Comparison of ENCODE assay signal across 31 cellular contexts in genomic region chr5:169591636-169592035, GRCh38. TPM values are rescaled to one million over a fixed set of nuclear protein-coding genes. Genes with fewer than 3 reads are reported as not detected.
DNase-seq lines count a peak whose midpoint lies in the region; ATAC-seq and TF ChIP-seq lines count a peak whose summit lies in the region.
"Had no signal": no experiment of that assay in that cellular context is flagged by ENCODE, and none has a peak within 500 bp of the region (broad histone marks: within the 10 kb centered on the region; RNA-seq: fewer than 3 reads in every experiment).

No MANE protein-coding gene starts in this region.

- intact Hi-C loops in MCF 10A (cut with micrococcal nuclease) (no loop called here), breast epithelium (cut with DNase I; ENCODE audit: low total_unique reads) (loop anchor here (2.0 kb wide), 1 partner anchor 39 kb away; no protein-coding TSS in a partner anchor), Right ventricle myocardium inferior (cut with DNase I) (no loop called here), gastrocnemius medialis (cut with DNase I; ENCODE audit: low total_unique reads) (no loop called here), uterus (cut with DNase I; ENCODE audit: low total_unique reads) (no loop called here)

- no peaks in the 10 kb centered on the region for H3K27me3 Mint-ChIP-seq in MCF 10A (ENCODE audit: insufficient read depth, unreplicated experiment)
- H3K27me3 Mint-ChIP-seq: activated B cell treated with CpG ODN at 0.5 μM for 24 hours; activated naive CD8-positive, alpha-beta T cell treated with anti-CD3 and anti-CD28 coated beads for 36 hours; brain; effector memory CD8-positive, alpha-beta T cell; stimulated activated naive CD8-positive, alpha-beta T cell treated with anti-CD3 and anti-CD28 coated beads, Interleukin-15, Interleukin-2, amounts not matched to agents 100 ng/mL and 50 ng/mL, for 24 hours had no signal

- H2BK5ac ChIP-seq in neuronal stem cell (ENCODE audit: low read length) = no peak overlapping the region

- no peak for ATAC-seq in Right ventricle myocardium inferior
- ATAC-seq in gastrocnemius medialis = no peak
- ATAC-seq: effector memory CD8-positive, alpha-beta T cell; GM12878; HCT116; heart left ventricle had no signal

- no peak overlapping the region for H3K18ac ChIP-seq in neuronal stem cell (ENCODE audit: low read length)

- H3K36me3 ChIP-seq in breast epithelium (peaks cover 4% of the 10 kb centered on the region), fibroblast of lung (ENCODE audit: control insufficient read depth, insufficient read depth, low read length) (peaks cover 8% of the 10 kb centered on the region), neuronal stem cell (replicated peaks in 1 of 2; ENCODE audit: control insufficient read depth in 2 of 2, insufficient read depth in 2 of 2, low read length in 2 of 2) (peaks cover 27 to 98% of the 10 kb centered on the region in 2 donors), gastrocnemius medialis (peaks cover 2 to 53% of the 10 kb centered on the region in 2 donors), uterus (no peaks in the 10 kb centered on the region)

- no peak overlapping the region for H2BK120ac ChIP-seq in neuronal stem cell (ENCODE audit: low read depth, low read length)

- H3K27ac ChIP-seq in breast epithelium (no peak overlapping the region), fibroblast of lung (ENCODE audit: insufficient read depth, low read length) (no peak overlapping the region), neuronal stem cell (replicated peaks; ENCODE audit: low read length) (no peak overlapping the region), gastrocnemius medialis (no peak overlapping the region), uterus (no peak overlapping the region)
- H3K27ac ChIP-seq: colonic mucosa, heart left ventricle, thyroid gland had no signal

- H2AFZ ChIP-seq in fibroblast of lung (ENCODE audit: low read length) (no peak overlapping the region), neuronal stem cell (ENCODE audit: low read length) (no peak overlapping the region)

- DNase-seq in MCF 10A (ENCODE audit: unreplicated experiment) (no peak), breast epithelium (ENCODE audit: low spot score in 2 of 2) (no peak), amniotic epithelial cell (ENCODE audit: low read depth) (peak; percentile 81), fibroblast of lung (ENCODE audit: low read depth in 2 of 2) (peak; percentile 25 to 95), Right ventricle myocardium inferior (ENCODE audit: missing footprints) (no peak), neuronal stem cell (ENCODE audit: low spot score) (no peak), gastrocnemius medialis (no peak), uterus (no peak)
- DNase-seq: activated B cell treated with CpG ODN at 0.5 μM for 24 hours; activated CD4-positive, alpha-beta T cell treated with anti-CD3 and anti-CD28 coated beads, Interleukin-2, amount 50 U/mL, for 4 hours; activated CD8-positive, alpha-beta memory T cell treated with anti-CD3 and anti-CD28 coated beads, Interleukin-2, amount 50 U/mL, for 4 hours; activated naive CD8-positive, alpha-beta T cell treated with anti-CD3 and anti-CD28 coated beads for 36 hours; C1 segment of cervical spinal cord; Caco-2; colonic mucosa; DMS79 treated with DMSO at 0.1 percent for 48 hours; effector memory CD8-positive, alpha-beta T cell; heart left ventricle; NCI-H1105; NCI-H2029; NCI-H345; NCI-H748 treated with DMSO at 0.1 percent for 48 hours; SW 1271; T1000; thyroid gland had no signal

- POLR2A ChIA-PET in MCF 10A (lab: Yijun Ruan, JAX) = interaction anchor here (0.6 to 1.6 kb wide), 3 partner anchors 8 to 240 kb away, joined by 3 to 4 read pairs (median 3); partner anchors contain the start of gene SPDL1

- H2AK5ac ChIP-seq in neuronal stem cell (ENCODE audit: low read depth, low read length) = no peak overlapping the region

- no peak overlapping the region for H2BK12ac ChIP-seq in neuronal stem cell (ENCODE audit: low read length)

- H2BK15ac ChIP-seq in neuronal stem cell (ENCODE audit: low read length) = no peak overlapping the region

- no peaks in the 10 kb centered on the region for H4K20me1 ChIP-seq in fibroblast of lung (ENCODE audit: control insufficient read depth, extremely low read depth, insufficient read depth, low read length)

- BruUV-seq in MCF 10A (replicated peaks; lab: Mats Ljungman, UMichigan) = no TSS peak

- H3K4me3 ChIP-seq in breast epithelium (no peak overlapping the region), fibroblast of lung (replicated peaks in 1 of 4; ENCODE audit: control extremely low read depth in 1 of 4, insufficient read depth in 1 of 4, low read depth in 3 of 4, low read length in 4 of 4) (no peak overlapping the region), neuronal stem cell (ENCODE audit: low read length in 2 of 2) (no peak overlapping the region), gastrocnemius medialis (no peak overlapping the region), uterus (no peak overlapping the region)
- H3K4me3 ChIP-seq: colonic mucosa, GM12878, heart left ventricle, lung, thyroid gland had no signal

- no peaks in the 10 kb centered on the region for H3K9me3 Mint-ChIP-seq in MCF 10A (ENCODE audit: unreplicated experiment)
- H3K9me3 Mint-ChIP-seq: activated B cell treated with CpG ODN at 0.5 μM for 24 hours; activated naive CD8-positive, alpha-beta T cell treated with anti-CD3 and anti-CD28 coated beads for 36 hours; brain; effector memory CD8-positive, alpha-beta T cell; neural crest cell; stimulated activated naive CD8-positive, alpha-beta T cell treated with anti-CD3 and anti-CD28 coated beads, Interleukin-15, Interleukin-2, amounts not matched to agents 100 ng/mL and 50 ng/mL, for 24 hours had no signal

- no peak overlapping the region for H3K23ac ChIP-seq in neuronal stem cell (ENCODE audit: low read depth, low read length, poor library complexity)

- H3K79me2 ChIP-seq in fibroblast of lung (ENCODE audit: control insufficient read depth, insufficient read depth, low read length) = peaks cover 20% of the 10 kb centered on the region

- no peaks in the 10 kb centered on the region for H3K79me1 ChIP-seq in neuronal stem cell (ENCODE audit: low read depth, low read length)

- H3K4me2 ChIP-seq in fibroblast of lung (ENCODE audit: extremely low read depth, insufficient read depth, low read length) = no peak overlapping the region
- H3K4me2 ChIP-seq in neuronal stem cell (ENCODE audit: insufficient read depth, low read length, poor library complexity, severe bottlenecking) = no peak overlapping the region

- H3K27ac Mint-ChIP-seq in MCF 10A (ENCODE audit: low read depth, unreplicated experiment) = peak overlapping the region; percentile 17
- H3K27ac Mint-ChIP-seq: activated B cell treated with CpG ODN at 0.5 μM for 24 hours; activated naive CD8-positive, alpha-beta T cell treated with anti-CD3 and anti-CD28 coated beads for 36 hours; brain; effector memory CD8-positive, alpha-beta T cell; stimulated activated naive CD8-positive, alpha-beta T cell treated with anti-CD3 and anti-CD28 coated beads, Interleukin-15, Interleukin-2, amounts not matched to agents 100 ng/mL and 50 ng/mL, for 24 hours had no signal

- WGBS in neuronal stem cell (ENCODE audit: extremely low coverage in 2 of 2, insufficient read length in 2 of 2, insufficient replicate concordance in 1 of 2), 2 donors = no CpG with 5 or more reads among the region's 1 CpG

- TF ChIP-seq POLR2A in breast epithelium (IDR thresholded peaks at IDR 0.05) (no peak), gastrocnemius medialis (IDR thresholded peaks at IDR 0.05) (no peak), uterus (IDR thresholded peaks at IDR 0.05) (no peak)

- H3K9me3 ChIP-seq in breast epithelium (no peaks in the 10 kb centered on the region), fibroblast of lung (ENCODE audit: control insufficient read depth, insufficient read depth, low read depth, low read length) (no peaks in the 10 kb centered on the region), neuronal stem cell (replicated peaks in 1 of 2; ENCODE audit: control insufficient read depth in 2 of 2, insufficient read depth in 1 of 2, low read depth in 1 of 2, low read length in 2 of 2) (no peaks in the 10 kb centered on the region), gastrocnemius medialis (no peaks in the 10 kb centered on the region), uterus (no peaks in the 10 kb centered on the region)
- H3K9me3 ChIP-seq: Caco-2, colonic mucosa, heart left ventricle, thyroid gland had no signal

- H3K27me3 ChIP-seq in breast epithelium (no peaks in the 10 kb centered on the region), fibroblast of lung (ENCODE audit: control insufficient read depth, insufficient read depth, low read length) (no peaks in the 10 kb centered on the region), neuronal stem cell (ENCODE audit: control insufficient read depth in 3 of 3, insufficient read depth in 3 of 3, low read depth in 1 of 3, low read length in 3 of 3) (no peaks in the 10 kb centered on the region), gastrocnemius medialis (no peaks in the 10 kb centered on the region), uterus (no peaks in the 10 kb centered on the region)
- H3K27me3 ChIP-seq: colonic mucosa, heart left ventricle, thyroid gland had no signal

- in situ Hi-C loops in gastrocnemius medialis (cut with MboI; ENCODE audit: low sequenced_read_pairs in 4 of 4) = loop anchor here in 2 of 4 donors (25.0 kb wide), 1 partner anchor 604 kb away; no protein-coding TSS in a partner anchor

- no peak overlapping the region for H4K8ac ChIP-seq in neuronal stem cell (ENCODE audit: low read depth, low read length)

- peaks cover 74% of the 10 kb centered on the region for H3K36me3 Mint-ChIP-seq in MCF 10A (ENCODE audit: insufficient read depth, unreplicated experiment)

- H3K14ac ChIP-seq in neuronal stem cell (ENCODE audit: low read length) = no peak overlapping the region

- H3K9ac ChIP-seq in fibroblast of lung (ENCODE audit: insufficient read depth, low read length) = no peak overlapping the region
- H3K9ac ChIP-seq in neuronal stem cell (ENCODE audit: low read depth, low read length, poor library complexity) = no peak overlapping the region

- no peak overlapping the region for H3K4me3 Mint-ChIP-seq in MCF 10A (ENCODE audit: unreplicated experiment)
- H3K4me3 Mint-ChIP-seq: activated B cell treated with CpG ODN at 0.5 μM for 24 hours; activated naive CD8-positive, alpha-beta T cell treated with anti-CD3 and anti-CD28 coated beads for 36 hours; brain; effector memory CD8-positive, alpha-beta T cell; neural crest cell; stimulated activated naive CD8-positive, alpha-beta T cell treated with anti-CD3 and anti-CD28 coated beads, Interleukin-15, Interleukin-2, amounts not matched to agents 100 ng/mL and 50 ng/mL, for 24 hours had no signal

- CTCF ChIA-PET in MCF 10A (lab: Yijun Ruan, JAX) = interaction anchor here (0.6 kb wide), 1 partner anchor 113 kb away, joined by 4 read pairs; no protein-coding TSS in a partner anchor

- no peak overlapping the region for H4K91ac ChIP-seq in neuronal stem cell (ENCODE audit: low read depth, low read length, poor library complexity)

- TF ChIP-seq CTCF in MCF 10A (IDR thresholded peaks at IDR 0.05; ENCODE audit: unreplicated experiment) (no peak), breast epithelium (IDR thresholded peaks at IDR 0.05) (no peak), fibroblast of lung (conservative IDR thresholded peaks at IDR 0.05 in 1 of 2, IDR thresholded peaks at IDR 0.05 in 1 of 2; ENCODE audit: low read depth in 1 of 2, low read length in 2 of 2) (no peak), gastrocnemius medialis (IDR thresholded peaks at IDR 0.05 in 4 of 5, conservative IDR thresholded peaks at IDR 0.05 in 1 of 5) (no peak), uterus (IDR thresholded peaks at IDR 0.05) (no peak)

- H3K4me1 ChIP-seq in breast epithelium (no peaks in the 10 kb centered on the region), fibroblast of lung (ENCODE audit: control insufficient read depth, extremely low read depth, insufficient read depth, low read length) (no peaks in the 10 kb centered on the region), neuronal stem cell (ENCODE audit: control insufficient read depth in 2 of 2, insufficient read depth in 1 of 2, low read depth in 1 of 2, low read length in 2 of 2) (no peaks in the 10 kb centered on the region), gastrocnemius medialis (no peaks in the 10 kb centered on the region), uterus (no peaks in the 10 kb centered on the region)
- H3K4me1 ChIP-seq: Caco-2, colonic mucosa, heart left ventricle, thyroid gland had no signal

- peaks cover 21% of the 10 kb centered on the region for H3K4me1 Mint-ChIP-seq in MCF 10A (ENCODE audit: insufficient read depth, unreplicated experiment)
- H3K4me1 Mint-ChIP-seq: activated B cell treated with CpG ODN at 0.5 μM for 24 hours had no signal

- H3K4ac ChIP-seq in neuronal stem cell (ENCODE audit: low read length) = no peak overlapping the region

RNA-seq across cellular contexts. Expression of gene SPDL1, which starts 8.1 kb away (rescaled TPM):
- total RNA-seq in MCF 10A (2022) (40.6 and 51.3 TPM in 2 replicates), breast epithelium (1 to 10 TPM; 8.3 to 9.8 (median 8.8) TPM), fibroblast of lung (6.9 and 10.9 TPM in 2 replicates), Right ventricle myocardium inferior (4.6 TPM), gastrocnemius medialis (1 to 10 TPM in 3 of 4 donors, under 1 TPM in 1; 0.78 to 4.6 (median 3.2) TPM), uterus (10 to 100 TPM in 3 of 4 donors, 1 to 10 TPM in 1; 1.5 to 30.2 (median 14.9) TPM)
- polyA plus RNA-seq in fibroblast of lung = 24.5 and 34.4 TPM in 2 replicates
- polyA plus RNA-seq in fibroblast of lung (2012) = 13.3 and 20.1 TPM in 2 replicates
- polyA minus RNA-seq in fibroblast of lung (ENCODE audit: low replicate concordance) = 0.11 and 1.7 TPM in 2 replicates
- 39.9 TPM for polyA plus RNA-seq in neuronal stem cell (2013, experiment 1 of 2)
- polyA plus RNA-seq in neuronal stem cell (2013, experiment 2 of 2) = 40.3 TPM

RNA-seq across cellular contexts. Expression of gene DOCK2, which starts 45.4 kb away (rescaled TPM):
- total RNA-seq in MCF 10A (2022) = 0.39 and 0.42 TPM in 2 replicates
- 10 to 100 TPM; 13.4 to 43.8 (median 19.8) TPM for total RNA-seq in breast epithelium
- total RNA-seq in fibroblast of lung = 3.6 and 8.9 TPM in 2 replicates
- 1.1 and 1.3 TPM in 2 replicates for polyA plus RNA-seq in fibroblast of lung
- 1.4 and 1.6 TPM in 2 replicates for polyA plus RNA-seq in fibroblast of lung (2012)
- 1.8 and 12.8 TPM in 2 replicates for polyA minus RNA-seq in fibroblast of lung (ENCODE audit: low replicate concordance)
- total RNA-seq in Right ventricle myocardium inferior = 7.9 TPM
- 0.36 TPM for polyA plus RNA-seq in neuronal stem cell (2013, experiment 1 of 2)
- 0.40 TPM for polyA plus RNA-seq in neuronal stem cell (2013, experiment 2 of 2)
- 1 to 10 TPM in 3 of 4 donors, under 1 TPM in 1; 0.32 to 5.3 (median 2.7) TPM for total RNA-seq in gastrocnemius medialis
- total RNA-seq in uterus = 10 to 100 TPM in 1 of 4 donors, 1 to 10 TPM in 3; 2.0 to 17.4 (median 7.5) TPM

Comparison
In these comparisons a context has a peak if more than half of its experiments do, and no peak if none do; other contexts are left out.
1. DNase-seq: peak in amniotic epithelial cell (single experiment) and fibroblast of lung (2 of 2); none in MCF 10A (single experiment), breast epithelium (0 of 2), Right ventricle myocardium inferior (single experiment), neuronal stem cell (single experiment), gastrocnemius medialis (0 of 2) and uterus (0 of 2).